8 cellular contexts compared by ENCODE assay signal in genomic region chr10:73495226-73495883, GRCh38. TPM values are rescaled to one million over a fixed set of nuclear protein-coding genes. Genes with fewer than 3 reads are reported as not detected.
DNase-seq lines count a peak whose midpoint lies in the region; ATAC-seq and TF ChIP-seq lines count a peak whose summit lies in the region.

No MANE protein-coding gene starts in this region.

- H3F3A ChIP-seq in neural cell (ENCODE audit: insufficient read depth, low read length, poor library complexity, severe bottlenecking), result peaks cover 10% of the 10 kb centered on the region

- TF ChIP-seq EP300 in neural cell (conservative IDR thresholded peaks at IDR 0.05; ENCODE audit: poor library complexity, severe bottlenecking), result no peak

- peaks cover 46% of the 10 kb centered on the region for H3K79me2 ChIP-seq in neural cell (replicated peaks; ENCODE audit: insufficient read depth, low read length)

- peak overlapping the region; percentile 70 for H2AFZ ChIP-seq in neural cell (ENCODE audit: low read depth, low read length)

- H3K9me3 ChIP-seq in HUES6 (ENCODE audit: control insufficient read depth, insufficient read depth, low read depth, low read length), result no peaks in the 10 kb centered on the region
- H3K9me3 ChIP-seq in neural cell (ENCODE audit: low read length), result no peaks in the 10 kb centered on the region

- no peaks in the 10 kb centered on the region for H3K9me2 ChIP-seq in neural cell (ENCODE audit: insufficient read depth, low read length)

- peak overlapping the region; percentile 94 for H3K27ac Mint-ChIP-seq in activated T-helper 17 cell treated with anti-CD3 and anti-CD28 coated beads, Interleukin-2, amount 50 U/mL, for 72 hours
- peak overlapping the region; percentile 92 to 93 for H3K27ac Mint-ChIP-seq in stimulated activated naive CD8-positive, alpha-beta T cell treated with anti-CD3 and anti-CD28 coated beads, Interleukin-15, amount 100 ng/mL, for 72 hours

- H3K4me3 Mint-ChIP-seq in activated T-helper 17 cell treated with anti-CD3 and anti-CD28 coated beads, Interleukin-2, amount 50 U/mL, for 72 hours, result peak overlapping the region; percentile 98
- H3K4me3 Mint-ChIP-seq in stimulated activated naive CD8-positive, alpha-beta T cell treated with anti-CD3 and anti-CD28 coated beads, Interleukin-15, amount 100 ng/mL, for 72 hours, result peak overlapping the region; percentile 92 to 96

- H3K9me3 Mint-ChIP-seq in activated T-helper 17 cell treated with anti-CD3 and anti-CD28 coated beads, Interleukin-2, amount 50 U/mL, for 72 hours, result no peaks in the 10 kb centered on the region
- no peaks in the 10 kb centered on the region for H3K9me3 Mint-ChIP-seq in stimulated activated naive CD8-positive, alpha-beta T cell treated with anti-CD3 and anti-CD28 coated beads, Interleukin-15, amount 100 ng/mL, for 72 hours

- no peaks in the 10 kb centered on the region for H4K20me1 ChIP-seq in neural cell (ENCODE audit: insufficient read depth)

- H3K4me1 Mint-ChIP-seq in activated T-helper 17 cell treated with anti-CD3 and anti-CD28 coated beads, Interleukin-2, amount 50 U/mL, for 72 hours, result peaks cover 27% of the 10 kb centered on the region
- H3K4me1 Mint-ChIP-seq in stimulated activated naive CD8-positive, alpha-beta T cell treated with anti-CD3 and anti-CD28 coated beads, Interleukin-15, amount 100 ng/mL, for 72 hours, result peaks cover 43% of the 10 kb centered on the region

- H3K36me3 ChIP-seq in HUES6 (ENCODE audit: control insufficient read depth, insufficient read depth, low read length) (peaks cover 30% of the 10 kb centered on the region), neural cell (ENCODE audit: insufficient read depth, low read length) (no peaks in the 10 kb centered on the region)

- H3K9ac ChIP-seq in HUES6 (ENCODE audit: low read length) (peak overlapping the region; percentile 90), neural cell (ENCODE audit: low read length) (peak overlapping the region; percentile 95)

- DNase-seq in DMS53 (lab: John Stamatoyannopoulos, UW), result peak; percentile 96
- DNase-seq in RPMI7951 (ENCODE audit: low read depth), result peak; percentile 91
- peak; percentile 64 for DNase-seq in fibroblast of peridontal ligament (ENCODE audit: extremely low read depth)
- DNase-seq in stimulated activated naive CD8-positive, alpha-beta T cell treated with anti-CD3 and anti-CD28 coated beads, Interleukin-15, amount 100 ng/mL, for 72 hours, result peak; percentile 87 to 91

- H3K27me3 Mint-ChIP-seq in activated T-helper 17 cell treated with anti-CD3 and anti-CD28 coated beads, Interleukin-2, amount 50 U/mL, for 72 hours, result no peaks in the 10 kb centered on the region
- no peaks in the 10 kb centered on the region for H3K27me3 Mint-ChIP-seq in stimulated activated naive CD8-positive, alpha-beta T cell treated with anti-CD3 and anti-CD28 coated beads, Interleukin-15, amount 100 ng/mL, for 72 hours

- peak overlapping the region; percentile 100 for H3K4me2 ChIP-seq in neural cell (ENCODE audit: low read length)

- ATAC-seq in GM21515 (IDR thresholded peaks at IDR 0.05; ENCODE audit: unreplicated experiment), result peak; percentile 87
- ATAC-seq in activated T-helper 17 cell treated with anti-CD3 and anti-CD28 coated beads, Interleukin-2, amount 50 U/mL, for 72 hours (replicated peaks), result peak; percentile 96
- ATAC-seq in stimulated activated naive CD8-positive, alpha-beta T cell treated with anti-CD3 and anti-CD28 coated beads, Interleukin-15, amount 100 ng/mL, for 72 hours, result peak; percentile 93

- no peak for TF ChIP-seq CTCF in neural cell (IDR thresholded peaks at IDR 0.05; ENCODE audit: poor library complexity, severe bottlenecking)

- H3K36me3 Mint-ChIP-seq in activated T-helper 17 cell treated with anti-CD3 and anti-CD28 coated beads, Interleukin-2, amount 50 U/mL, for 72 hours (ENCODE audit: low read depth), result peaks cover 16% of the 10 kb centered on the region

- H3K27me3 ChIP-seq in HUES6 (ENCODE audit: control insufficient read depth, insufficient read depth, low read length), result no peaks in the 10 kb centered on the region
- no peaks in the 10 kb centered on the region for H3K27me3 ChIP-seq in neural cell (ENCODE audit: insufficient read depth, low read depth, low read length)

- peak overlapping the region; percentile 80; the same call in 1 of the 2 replicates for H3K27ac ChIP-seq in HUES6 (ENCODE audit: low read depth, low read length)
- H3K27ac ChIP-seq in neural cell (ENCODE audit: low read length), result peak overlapping the region; percentile 94

- peaks cover 11% of the 10 kb centered on the region for H3K4me1 ChIP-seq in HUES6 (ENCODE audit: control insufficient read depth, insufficient read depth, low read length)

- H3K4me3 ChIP-seq in HUES6 (ENCODE audit: low read depth, low read length), result peak overlapping the region; percentile 98
- peak overlapping the region; percentile 99 for H3K4me3 ChIP-seq in neural cell (ENCODE audit: low read length)

- no peak for TF ChIP-seq RAD21 in neural cell (conservative IDR thresholded peaks at IDR 0.05)

TF ChIP-seq in neural cell, 6 proteins besides CTCF, POLR2A, EP300 and RAD21:
- TF ChIP-seq EZH2 (IDR thresholded peaks at IDR 0.05; ENCODE audit: borderline replicate concordance, insufficient read depth, low read length, poor library complexity, severe bottlenecking), result no peak
- no peak for TF ChIP-seq SMC3 (conservative IDR thresholded peaks at IDR 0.05; ENCODE audit: poor library complexity)
- TF ChIP-seq REST (IDR thresholded peaks at IDR 0.05; ENCODE audit: borderline replicate concordance), result peak; percentile 77
- peak; percentile 74 for TF ChIP-seq TAF1 (IDR thresholded peaks at IDR 0.05; ENCODE audit: low read depth)
- TF ChIP-seq MXI1 (conservative IDR thresholded peaks at IDR 0.05; ENCODE audit: poor library complexity, severe bottlenecking), result peak; percentile 72
- TF ChIP-seq POLR2AphosphoS5 (IDR thresholded peaks at IDR 0.05), result peak; percentile 22

RNA-seq across cellular contexts. Expression of gene PPP3CB, which starts 0.5 kb away (rescaled TPM):
- 15.0 and 15.8 TPM in 2 replicates for total RNA-seq in RPMI7951 (2014; rRNA removed; shearing (Covaris generic))
- 10 to 100 TPM; 43.9 to 50.1 TPM for total RNA-seq in activated T-helper 17 cell treated with anti-CD3 and anti-CD28 coated beads, Interleukin-2, amount 50 U/mL, for 72 hours
- polyA plus RNA-seq in neural cell, result 101 and 102 TPM in 2 replicates
- 105 and 129 TPM in 2 replicates for polyA minus RNA-seq in neural cell

Comparison
In these comparisons a context has a peak if more than half of its experiments do, and no peak if none do; other contexts are left out.
1. Peak in every context shown above with its lines: DNase-seq, ATAC-seq, H3K4me3 ChIP-seq and H3K27ac ChIP-seq.